15 cellular contexts compared by ENCODE assay signal in the genomic region with DNA sequence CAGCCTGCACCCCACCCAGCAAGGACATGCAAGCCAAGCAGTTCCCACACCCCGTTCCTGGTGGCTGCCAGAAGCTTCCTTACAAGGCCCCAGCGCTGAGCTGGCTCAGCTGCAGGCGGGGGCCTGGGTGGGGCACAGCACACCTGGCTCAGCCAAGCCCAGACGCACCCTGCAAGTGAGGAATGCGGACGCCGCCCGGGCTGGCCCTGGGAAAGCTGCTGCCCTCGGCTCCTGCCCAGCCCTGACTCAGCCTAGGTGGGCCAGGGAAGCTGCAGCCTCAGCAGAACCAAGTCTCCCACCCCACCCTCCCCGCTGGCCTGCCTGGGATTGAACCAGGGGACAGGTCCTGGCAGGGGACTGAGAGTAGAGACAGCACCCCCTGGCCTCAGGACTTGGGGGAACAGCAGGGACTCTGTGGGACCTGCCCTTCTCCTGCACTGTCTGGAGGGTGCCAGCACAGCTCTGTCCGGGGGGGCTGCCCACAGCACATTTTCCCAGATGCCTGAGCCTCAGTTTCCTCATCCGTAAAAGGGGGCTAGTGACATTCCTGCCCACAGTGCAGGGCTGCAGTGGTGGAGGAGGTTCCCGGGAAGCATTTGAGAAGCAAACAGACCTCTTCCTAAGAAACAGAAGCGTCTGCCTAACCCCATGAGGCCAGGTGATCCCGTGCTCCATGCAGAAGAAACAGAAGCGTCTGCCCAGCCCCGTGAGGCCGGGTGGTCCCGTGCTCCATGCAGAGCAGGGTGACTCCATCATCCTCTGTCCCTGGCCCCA. TPM values are rescaled to one million over a fixed set of nuclear protein-coding genes. Genes with fewer than 3 reads are reported as not detected.
DNase-seq lines count a peak whose midpoint lies in the region; ATAC-seq and TF ChIP-seq lines count a peak whose summit lies in the region.
"Had no signal": no experiment of that assay in that cellular context is flagged by ENCODE, and none has a peak within 500 bp of the region (broad histone marks: within the 10 kb centered on the region; RNA-seq: fewer than 3 reads in every experiment).

No MANE protein-coding gene starts in this region.

- TF ChIP-seq EP300 in suprapubic skin (IDR thresholded peaks at IDR 0.05) = no peak

- POLR2A ChIA-PET in HEK293 (lab: Yijun Ruan, JAX) (interaction anchor here (0.8 to 1.6 kb wide), 3 partner anchors 34 to 41 kb away, joined by 3 to 9 read pairs (median 3); partner anchors contain the start of gene EIF1), HEK293T (lab: Yijun Ruan, JAX) (interaction anchor here (1.1 to 2.6 kb wide), 2 partner anchors 8 to 35 kb away, joined by 4 to 18 read pairs; partner anchors contain the start of gene EIF1)

- no peak overlapping the region for H3K9ac ChIP-seq in SK-N-MC (ENCODE audit: insufficient read length)
- H3K9ac ChIP-seq: KMS-11 had no signal

- DNase-seq in SK-N-MC (ENCODE audit: low read depth, low spot score) = no peak
- peak; percentile 82 to 94 for DNase-seq in lower leg skin (ENCODE audit: low spot score in 2 of 2)
- peak in 1 of 2 donors; percentile 85 for DNase-seq in suprapubic skin (ENCODE audit: low spot score in 2 of 2)
- DNase-seq in NK-92 treated with Interleukin-12 subunit alpha and Interleukin-12 subunit beta, amount 100 ng/mL, for 24 hours (lab: John Stamatoyannopoulos, UW) = no peak
- DNase-seq in HEK293T (ENCODE audit: extremely low spot score) = no peak
- no peak for DNase-seq in nucleus accumbens (lab: John Stamatoyannopoulos, UW)
- DNase-seq: amygdala; effector memory CD8-positive, alpha-beta T cell; GOT3; naive B cell; NCI-H2029 treated with DMSO at 0.1 percent for 48 hours had no signal

- H3K36me3 ChIP-seq in HEK293 (ENCODE audit: control insufficient read depth in 2 of 2, insufficient read depth in 1 of 2, low read length in 2 of 2) (no peaks in the 10 kb centered on the region), SK-N-MC (ENCODE audit: insufficient read depth, low read length) (no peaks in the 10 kb centered on the region), suprapubic skin (no peaks in the 10 kb centered on the region)

- no peak for TF ChIP-seq CTCF in HEK293 (tag by site-specific recombination; IDR thresholded peaks at IDR 0.05)
- no peak for TF ChIP-seq CTCF in lower leg skin (IDR thresholded peaks at IDR 0.05)
- TF ChIP-seq CTCF in suprapubic skin (IDR thresholded peaks at IDR 0.05) = no peak

- H3K9me3 ChIP-seq in HEK293 (ENCODE audit: control insufficient read depth, insufficient read depth, low read depth, low read length) (no peaks in the 10 kb centered on the region), SK-N-MC (ENCODE audit: low read depth, low read length) (no peaks in the 10 kb centered on the region), suprapubic skin (no peaks in the 10 kb centered on the region)

- TF ChIP-seq POLR2A in lower leg skin (IDR thresholded peaks at IDR 0.05) (no peak), suprapubic skin (IDR thresholded peaks at IDR 0.05) (no peak)

- CTCF ChIA-PET in HEK293 (lab: Yijun Ruan, JAX) (interaction anchor here (1.1 to 15.7 kb wide), 4 partner anchors 11 to 1119 kb away, joined by 3 to 567 read pairs (median 212); no protein-coding TSS in a partner anchor), HEK293T (lab: Yijun Ruan, JAX) (interaction anchor here (0.7 to 2.4 kb wide), 4 partner anchors 8 to 105 kb away, joined by 3 to 14 read pairs (median 12); no protein-coding TSS in a partner anchor)

- H3K4me1 ChIP-seq in HEK293 (ENCODE audit: control insufficient read depth, insufficient read depth, low read length) (no peaks in the 10 kb centered on the region; the same call in 1 of the 2 replicates), suprapubic skin (peaks cover 93% of the 10 kb centered on the region)

- intact Hi-C loops in lower leg skin (cut with DNase I; ENCODE audit: low total_unique reads) = no loop called here

- H3K27ac ChIP-seq in HEK293 (ENCODE audit: extremely low read depth, low read depth, low read length) (no peak overlapping the region), SK-N-MC (peak overlapping the region; percentile 10; the same call in 1 of the 2 replicates), suprapubic skin (peak overlapping the region; percentile 99)
- H3K27ac ChIP-seq: KMS-11 had no signal

- 42 to 53% methylated on average over 10 to 19 of the region's 19 CpGs for WGBS in lower leg skin, 2 donors
- WGBS in suprapubic skin = no CpG with 5 or more reads among the region's 19 CpGs

- no peaks in the 10 kb centered on the region for H3K27me3 ChIP-seq in suprapubic skin

- H3K4me3 ChIP-seq in HEK293 (ENCODE audit: low read depth, low read length) = no peak overlapping the region
- H3K4me3 ChIP-seq in SK-N-MC = no peak overlapping the region
- no peak overlapping the region for H3K4me3 ChIP-seq in lower leg skin (ENCODE audit: low read depth, poor library complexity, severe bottlenecking)
- H3K4me3 ChIP-seq in suprapubic skin = peak overlapping the region; percentile 19

- ATAC-seq in GM21381 (IDR thresholded peaks at IDR 0.05; ENCODE audit: unreplicated experiment) = no peak
- ATAC-seq: effector memory CD8-positive, alpha-beta T cell had no signal

TF ChIP-seq in HEK293, 187 proteins besides CTCF, POLR2A, EP300 and RAD21:
- peak; percentile 100 for TF ChIP-seq KLF1 (tag by site-specific recombination; IDR thresholded peaks at IDR 0.05)
- no peak for TF ChIP-seq ZNF701 (tag by site-specific recombination; IDR thresholded peaks at IDR 0.05)
- no peak for TF ChIP-seq ZNF600 (tag by site-specific recombination; IDR thresholded peaks at IDR 0.05)
- no peak for TF ChIP-seq TCF7L2 (IDR thresholded peaks at IDR 0.05; ENCODE audit: borderline replicate concordance, low read depth, low read length)
- TF ChIP-seq, protein P1, sequence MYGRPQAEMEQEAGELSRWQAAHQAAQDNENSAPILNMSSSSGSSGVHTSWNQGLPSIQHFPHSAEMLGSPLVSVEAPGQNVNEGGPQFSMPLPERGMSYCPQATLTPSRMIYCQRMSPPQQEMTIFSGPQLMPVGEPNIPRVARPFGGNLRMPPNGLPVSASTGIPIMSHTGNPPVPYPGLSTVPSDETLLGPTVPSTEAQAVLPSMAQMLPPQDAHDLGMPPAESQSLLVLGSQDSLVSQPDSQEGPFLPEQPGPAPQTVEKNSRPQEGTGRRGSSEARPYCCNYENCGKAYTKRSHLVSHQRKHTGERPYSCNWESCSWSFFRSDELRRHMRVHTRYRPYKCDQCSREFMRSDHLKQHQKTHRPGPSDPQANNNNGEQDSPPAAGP (tag by site-specific recombination; IDR thresholded peaks at IDR 0.05) = peak; percentile 84
- no peak for TF ChIP-seq ZNF239 (tag by site-specific recombination; IDR thresholded peaks at IDR 0.05)
- TF ChIP-seq ZNF837 (tag by site-specific recombination; IDR thresholded peaks at IDR 0.05) = no peak

TF ChIP-seq in HEK293T, 16 proteins besides CTCF, POLR2A, EP300 and RAD21:
- TF ChIP-seq SUZ12 (IDR thresholded peaks at IDR 0.05) (no peak), FOXK2 (IDR thresholded peaks at IDR 0.05) (no peak), FOXA1 (IDR thresholded peaks at IDR 0.05) (no peak), L3MBTL2 (conservative IDR thresholded peaks at IDR 0.05) (no peak), BHLHE40 (IDR thresholded peaks at IDR 0.05; ENCODE audit: borderline replicate concordance) (no peak), PKNOX1 (IDR thresholded peaks at IDR 0.05) (no peak), SP1 (IDR thresholded peaks at IDR 0.05) (no peak), TARDBP (IDR thresholded peaks at IDR 0.05) (no peak), ARNT (IDR thresholded peaks at IDR 0.05) (no peak), CTBP1 (IDR thresholded peaks at IDR 0.05; ENCODE audit: borderline replicate concordance) (no peak), NFRKB (IDR thresholded peaks at IDR 0.05) (no peak)

RNA-seq across cellular contexts. Expression of gene KRT17, which starts 29.9 kb away (rescaled TPM):
- total RNA-seq in lower leg skin = 1,000 to 10,000 TPM in 2 of 4 donors, 100 to 1,000 TPM in 2; 474 to 1,574 (median 971) TPM
- total RNA-seq in suprapubic skin = 1,000 to 10,000 TPM in 2 of 4 donors, 100 to 1,000 TPM in 2; 434 to 2,751 (median 1,314) TPM

RNA-seq across cellular contexts. Expression of gene EIF1, which starts 34.4 kb away (rescaled TPM):
- total RNA-seq in lower leg skin (100 to 1,000 TPM; 211 to 299 (median 249) TPM), suprapubic skin (100 to 1,000 TPM; 238 to 471 (median 430) TPM)

RNA-seq across cellular contexts. Expression of gene KRT16, which starts 41.8 kb away (rescaled TPM):
- 100 to 1,000 TPM in 1 of 4 donors, 10 to 100 TPM in 3; 79.2 to 447 (median 81.8) TPM for total RNA-seq in lower leg skin
- 100 to 1,000 TPM in 3 of 4 donors, 10 to 100 TPM in 1; 65.7 to 772 (median 341) TPM for total RNA-seq in suprapubic skin

RNA-seq across cellular contexts. Expression of gene GAST, which starts 57.8 kb away (rescaled TPM):
- total RNA-seq in lower leg skin (not detected), suprapubic skin (not detected)
- total RNA-seq: RPMI7951 had no signal

Comparison
In these comparisons a context has a peak if more than half of its experiments do, and no peak if none do; other contexts are left out.
1. DNase-seq: peak in lower leg skin (2 of 2); none in SK-N-MC (single experiment), NK-92 treated with Interleukin-12 subunit alpha and Interleukin-12 subunit beta, amount 100 ng/mL, for 24 hours (single experiment), HEK293T (single experiment) and nucleus accumbens (0 of 56).